Comparison of ENCODE assay signal across 1 cellular context in the genomic region with DNA sequence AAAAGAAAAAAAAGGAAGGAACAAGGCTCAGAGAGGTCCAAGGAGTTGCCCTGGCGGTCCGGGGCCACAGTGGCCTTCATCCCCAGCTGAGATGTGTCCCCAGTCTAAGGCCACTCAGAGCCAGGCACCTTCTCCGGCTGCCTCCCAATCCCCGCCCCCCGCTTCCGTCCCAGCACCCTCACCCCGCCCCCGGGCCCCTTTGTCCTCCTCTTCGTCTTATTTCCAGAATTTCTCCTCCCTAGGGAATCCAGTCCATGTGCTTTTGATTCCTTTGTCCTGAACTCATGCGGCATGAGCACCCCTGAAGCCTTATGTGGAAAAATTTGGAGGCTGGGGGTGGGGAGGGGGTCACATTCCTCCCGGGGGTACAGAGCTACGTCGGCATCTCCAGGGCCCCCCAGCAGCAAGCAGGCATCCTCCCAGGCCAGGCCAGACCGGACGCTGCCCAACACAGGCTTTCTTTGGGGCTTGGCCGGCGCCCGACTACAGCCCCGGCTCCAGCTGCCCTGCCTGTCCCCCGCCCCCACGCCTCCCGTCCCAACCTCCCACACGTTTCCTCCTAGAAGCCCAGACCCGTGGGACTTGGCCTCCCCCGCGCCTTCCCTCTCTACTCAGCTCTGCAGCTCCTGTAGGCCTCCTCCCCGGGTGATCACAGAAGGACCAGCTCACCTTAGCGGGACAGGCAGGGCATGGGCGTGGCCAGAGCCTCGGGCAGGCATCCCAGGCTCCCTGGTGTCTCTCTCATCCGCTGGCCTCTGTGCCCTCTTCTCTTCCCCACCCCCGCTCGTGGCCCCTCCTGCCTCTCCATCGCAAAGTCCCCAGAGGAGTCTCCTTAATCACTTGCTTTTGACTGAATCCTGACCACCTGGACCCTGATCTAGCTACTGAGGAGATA.
TF ChIP-seq lines count a peak whose summit lies in the region.

No MANE protein-coding gene starts in this region.

TF ChIP-seq in endothelial cell of umbilical vein, 7 proteins besides CTCF, POLR2A, EP300 and RAD21:
- TF ChIP-seq GATA2 (IDR thresholded peaks at IDR 0.05; ENCODE audit: insufficient read depth, insufficient read length, low read depth, low read length), result no peak
- no peak for TF ChIP-seq POLR2AphosphoS5 (IDR thresholded peaks at IDR 0.05; ENCODE audit: insufficient read depth, low read depth, low read length)
- no peak for TF ChIP-seq FOS (IDR thresholded peaks at IDR 0.05; ENCODE audit: borderline replicate concordance, insufficient read depth, low read length)
- no peak for TF ChIP-seq EZH2 (IDR thresholded peaks at IDR 0.05; ENCODE audit: borderline replicate concordance, low read depth, low read length, severe bottlenecking)
- TF ChIP-seq, protein P1, sequence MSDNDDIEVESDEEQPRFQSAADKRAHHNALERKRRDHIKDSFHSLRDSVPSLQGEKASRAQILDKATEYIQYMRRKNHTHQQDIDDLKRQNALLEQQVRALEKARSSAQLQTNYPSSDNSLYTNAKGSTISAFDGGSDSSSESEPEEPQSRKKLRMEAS (IDR thresholded peaks at IDR 0.05; ENCODE audit: insufficient read depth, insufficient read length), result no peak
- no peak for TF ChIP-seq MYC (IDR thresholded peaks at IDR 0.05; ENCODE audit: low read depth, low read length)
